In the genomic region with DNA sequence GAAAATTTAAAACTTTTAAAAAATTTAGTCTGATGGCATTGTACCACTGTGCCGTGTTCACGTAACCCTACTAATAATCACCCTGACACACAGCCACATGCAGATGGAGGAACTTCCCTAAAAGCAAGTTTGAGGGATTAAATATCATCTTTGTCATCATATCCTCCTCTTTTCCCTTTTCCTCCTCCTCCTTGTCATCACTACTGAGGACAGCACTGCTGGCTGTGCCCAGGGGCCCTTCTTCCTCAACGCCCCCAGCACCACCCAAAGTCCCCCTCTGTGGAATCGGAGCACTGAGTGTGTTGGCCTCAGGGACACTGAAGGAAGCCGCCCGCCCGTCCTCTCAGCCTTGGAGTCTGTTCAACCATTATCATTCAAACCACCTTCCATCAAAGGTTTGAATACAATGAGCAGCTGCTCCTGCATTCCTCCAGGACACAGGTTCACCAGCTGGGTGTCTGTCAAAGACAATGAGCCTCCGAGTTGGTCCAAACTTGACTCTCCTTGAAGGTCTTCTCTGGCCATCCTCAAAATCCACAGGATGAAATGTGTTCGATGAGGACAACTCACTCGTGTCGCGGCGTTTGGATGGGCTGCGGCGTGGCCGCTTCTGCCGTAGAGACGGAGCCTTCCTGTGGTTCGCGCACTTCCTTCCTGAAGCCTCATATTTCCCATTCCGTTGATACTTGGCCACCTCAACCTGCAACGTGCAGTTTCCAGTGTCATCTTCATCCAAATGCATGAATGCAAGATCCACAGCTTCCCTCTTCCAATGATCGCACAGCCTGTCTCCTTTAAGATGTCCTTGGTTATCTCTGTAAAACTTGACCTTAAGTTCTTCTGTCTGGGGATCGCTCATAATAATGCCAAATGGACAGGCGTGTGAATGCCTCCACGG, we compare ENCODE assay signal across 1 cellular context.
TF ChIP-seq lines count a peak whose summit lies in the region.

No MANE protein-coding gene starts in this region.

TF ChIP-seq in H1, 55 proteins besides CTCF, POLR2A, EP300 and RAD21:
- TF ChIP-seq TCF12 (IDR thresholded peaks at IDR 0.05; ENCODE audit: low read depth, low read length) (peak; percentile 66; the same call in 1 of the 2 replicates), SUZ12 (IDR thresholded peaks at IDR 0.05; ENCODE audit: low read length) (no peak), SP4 (IDR thresholded peaks at IDR 0.05; ENCODE audit: low read length) (no peak), RNF2 (IDR thresholded peaks at IDR 0.05; ENCODE audit: borderline replicate concordance, low read depth, low read length, missing control alignments, poor library complexity, severe bottlenecking) (no peak), TAF1 (IDR thresholded peaks at IDR 0.05; ENCODE audit: low read depth, low read length) (0 out of 2 replicates have a peak, but pooled peaks have one; percentile 3), SIN3A (conservative IDR thresholded peaks at IDR 0.05 in 1 of 2, IDR thresholded peaks at IDR 0.05 in 1 of 2; ENCODE audit: low read depth in 1 of 2, low read length in 2 of 2) (peak; percentile 57 to 74; a peak in 1 of 4 replicates), POU5F1 (IDR thresholded peaks at IDR 0.05; ENCODE audit: low read depth, low read length) (0 out of 2 replicates have a peak, but pooled peaks have one; percentile 41)
